ENCODE assay signal across 19 cellular contexts in genomic region chr2:131518531-131518930, GRCh38. TPM values are rescaled to one million over a fixed set of nuclear protein-coding genes. Genes with fewer than 3 reads are reported as not detected.
"Had no signal": no experiment of that assay in that cellular context is flagged by ENCODE, and none has a peak within 500 bp of the region (broad histone marks: within the 10 kb centered on the region; RNA-seq: fewer than 3 reads in every experiment).

No MANE protein-coding gene starts in this region.

RNA-seq across cellular contexts. Expression of gene TUBA3D, which starts 42.6 kb away (rescaled TPM):
- total RNA-seq: activated CD4-positive, alpha-beta memory T cell treated with anti-CD3 and anti-CD28 coated beads, Interleukin-2, amount 10 ng/mL, durations not matched to agents 7 days and 5 days; activated CD4-positive, alpha-beta T cell treated with anti-CD3 and anti-CD28 coated beads for 36 hours; activated CD4-positive, alpha-beta T cell treated with anti-CD3 and anti-CD28 coated beads, Interleukin-2, amount 10 ng/mL, durations not matched to agents 7 days and 5 days; activated CD8-positive, alpha-beta memory T cell treated with anti-CD3 and anti-CD28 coated beads, Interleukin-2, amount 10 ng/mL, durations not matched to agents 7 days and 5 days; activated CD8-positive, alpha-beta T cell treated with anti-CD3 and anti-CD28 coated beads, Interleukin-2, amount 10 ng/mL, durations not matched to agents 7 days and 5 days; activated naive CD4-positive, alpha-beta T cell treated with anti-CD3 and anti-CD28 coated beads for 36 hours; activated naive CD4-positive, alpha-beta T cell treated with anti-CD3 and anti-CD28 coated beads, Interleukin-2, amount 50 U/mL, for 72 hours; activated naive CD8-positive, alpha-beta T cell treated with anti-CD3 and anti-CD28 coated beads for 36 hours; activated T-helper 2 cell treated with anti-CD3 and anti-CD28 coated beads, Interferon-gamma antibody, Interleukin-2, Interleukin-4, amounts not matched to agents 10 μg/mL and 5 μg/mL and 100 μg/mL, durations not matched to agents 14 hours and 24 hours and 36 hours; adrenal gland; aorta; astrocyte; body of pancreas; breast epithelium; cardiac muscle cell; T-cell; T-helper 1 cell treated with Interleukin-12 subunit alpha and Interleukin-12 subunit beta and Interleukin-4 antibody, amounts not matched to agents 30 ng/mL and 1 ng/mL, for 36 hours; T-helper 17 cell; T-helper 2 cell treated with Interferon-gamma antibody and Interleukin-4, amounts not matched to agents 100 ng/mL and 5 ng/mL, for 36 hours had no signal
